Comparison of ENCODE assay signal across 1 cellular context in the genomic region with DNA sequence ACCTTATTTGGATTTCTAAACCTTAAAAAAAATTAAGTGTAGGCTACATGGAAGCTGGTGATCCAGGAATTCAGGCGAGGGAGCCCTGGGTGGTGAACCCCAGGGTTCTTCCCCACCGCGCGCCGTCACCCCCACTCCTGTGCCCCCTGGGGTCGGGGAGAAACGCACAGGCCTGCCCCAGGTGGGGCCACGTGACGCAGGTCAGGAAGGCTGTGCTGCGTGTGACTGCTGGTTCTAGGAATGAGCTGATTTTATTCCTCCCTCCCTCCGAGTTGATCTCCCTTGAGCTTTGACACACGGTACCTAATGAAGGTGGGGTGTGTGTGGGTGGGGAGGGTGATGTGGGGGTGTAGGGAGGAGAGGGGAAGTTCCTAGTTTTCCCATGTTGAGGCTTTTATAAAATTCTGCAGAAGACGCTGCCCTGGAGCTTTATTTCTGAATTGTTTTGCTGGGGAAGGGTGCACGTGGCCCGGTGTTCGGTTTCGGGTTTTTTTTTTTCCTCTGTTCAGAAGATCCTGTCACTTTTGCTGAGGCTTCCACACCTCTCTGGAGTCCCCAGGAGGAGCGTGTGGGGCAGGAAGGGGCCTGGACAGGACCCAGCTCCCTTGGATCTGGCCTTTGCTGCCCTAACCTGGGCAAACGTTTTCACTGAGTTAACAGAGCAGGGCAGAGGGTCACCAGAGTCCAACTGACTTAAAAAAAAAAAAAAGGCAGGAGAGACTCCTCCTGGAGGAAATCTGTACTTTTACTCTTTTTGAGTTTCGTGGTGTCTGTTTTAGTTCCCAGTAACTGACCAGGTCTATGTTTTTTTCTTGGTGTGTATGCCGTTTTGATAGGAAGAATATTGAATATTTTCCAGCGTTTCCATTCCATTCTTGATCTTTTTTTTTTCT.
TF ChIP-seq lines count a peak whose summit lies in the region.

No MANE protein-coding gene starts in this region.

TF ChIP-seq in GM12878, 131 proteins besides CTCF, POLR2A, EP300 and RAD21 (continued from another document and continues in another):
- TF ChIP-seq, protein P1, sequence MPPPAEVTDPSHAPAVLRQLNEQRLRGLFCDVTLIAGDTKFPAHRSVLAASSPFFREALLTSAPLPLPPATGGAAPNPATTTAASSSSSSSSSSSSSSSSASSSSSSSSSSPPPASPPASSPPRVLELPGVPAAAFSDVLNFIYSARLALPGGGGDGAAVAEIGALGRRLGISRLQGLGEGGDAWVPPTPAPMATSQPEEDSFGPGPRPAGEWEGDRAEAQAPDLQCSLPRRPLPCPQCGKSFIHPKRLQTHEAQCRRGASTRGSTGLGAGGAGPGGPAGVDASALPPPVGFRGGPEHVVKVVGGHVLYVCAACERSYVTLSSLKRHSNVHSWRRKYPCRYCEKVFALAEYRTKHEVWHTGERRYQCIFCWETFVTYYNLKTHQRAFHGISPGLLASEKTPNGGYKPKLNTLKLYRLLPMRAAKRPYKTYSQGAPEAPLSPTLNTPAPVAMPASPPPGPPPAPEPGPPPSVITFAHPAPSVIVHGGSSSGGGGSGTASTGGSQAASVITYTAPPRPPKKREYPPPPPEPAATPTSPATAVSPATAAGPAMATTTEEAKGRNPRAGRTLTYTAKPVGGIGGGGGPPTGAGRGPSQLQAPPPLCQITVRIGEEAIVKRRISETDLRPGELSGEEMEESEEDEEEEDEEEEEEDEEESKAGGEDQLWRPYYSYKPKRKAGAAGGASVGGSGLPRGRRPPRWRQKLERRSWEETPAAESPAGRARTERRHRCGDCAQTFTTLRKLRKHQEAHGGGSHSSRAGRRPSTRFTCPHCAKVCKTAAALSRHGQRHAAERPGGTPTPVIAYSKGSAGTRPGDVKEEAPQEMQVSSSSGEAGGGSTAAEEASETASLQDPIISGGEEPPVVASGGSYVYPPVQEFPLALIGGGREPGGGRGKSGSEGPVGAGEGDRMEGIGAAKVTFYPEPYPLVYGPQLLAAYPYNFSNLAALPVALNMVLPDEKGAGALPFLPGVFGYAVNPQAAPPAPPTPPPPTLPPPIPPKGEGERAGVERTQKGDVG (CRISPR knock-in tag; IDR thresholded peaks at IDR 0.05) = no peak
- no peak for TF ChIP-seq POLR2AphosphoS5 (IDR thresholded peaks at IDR 0.05; ENCODE audit: low read length)
- no peak for TF ChIP-seq CBX5 (IDR thresholded peaks at IDR 0.05; ENCODE audit: low read depth)
- TF ChIP-seq FOS (IDR thresholded peaks at IDR 0.05; ENCODE audit: borderline replicate concordance, extremely low read depth, insufficient read length) = no peak
- TF ChIP-seq, protein P2, sequence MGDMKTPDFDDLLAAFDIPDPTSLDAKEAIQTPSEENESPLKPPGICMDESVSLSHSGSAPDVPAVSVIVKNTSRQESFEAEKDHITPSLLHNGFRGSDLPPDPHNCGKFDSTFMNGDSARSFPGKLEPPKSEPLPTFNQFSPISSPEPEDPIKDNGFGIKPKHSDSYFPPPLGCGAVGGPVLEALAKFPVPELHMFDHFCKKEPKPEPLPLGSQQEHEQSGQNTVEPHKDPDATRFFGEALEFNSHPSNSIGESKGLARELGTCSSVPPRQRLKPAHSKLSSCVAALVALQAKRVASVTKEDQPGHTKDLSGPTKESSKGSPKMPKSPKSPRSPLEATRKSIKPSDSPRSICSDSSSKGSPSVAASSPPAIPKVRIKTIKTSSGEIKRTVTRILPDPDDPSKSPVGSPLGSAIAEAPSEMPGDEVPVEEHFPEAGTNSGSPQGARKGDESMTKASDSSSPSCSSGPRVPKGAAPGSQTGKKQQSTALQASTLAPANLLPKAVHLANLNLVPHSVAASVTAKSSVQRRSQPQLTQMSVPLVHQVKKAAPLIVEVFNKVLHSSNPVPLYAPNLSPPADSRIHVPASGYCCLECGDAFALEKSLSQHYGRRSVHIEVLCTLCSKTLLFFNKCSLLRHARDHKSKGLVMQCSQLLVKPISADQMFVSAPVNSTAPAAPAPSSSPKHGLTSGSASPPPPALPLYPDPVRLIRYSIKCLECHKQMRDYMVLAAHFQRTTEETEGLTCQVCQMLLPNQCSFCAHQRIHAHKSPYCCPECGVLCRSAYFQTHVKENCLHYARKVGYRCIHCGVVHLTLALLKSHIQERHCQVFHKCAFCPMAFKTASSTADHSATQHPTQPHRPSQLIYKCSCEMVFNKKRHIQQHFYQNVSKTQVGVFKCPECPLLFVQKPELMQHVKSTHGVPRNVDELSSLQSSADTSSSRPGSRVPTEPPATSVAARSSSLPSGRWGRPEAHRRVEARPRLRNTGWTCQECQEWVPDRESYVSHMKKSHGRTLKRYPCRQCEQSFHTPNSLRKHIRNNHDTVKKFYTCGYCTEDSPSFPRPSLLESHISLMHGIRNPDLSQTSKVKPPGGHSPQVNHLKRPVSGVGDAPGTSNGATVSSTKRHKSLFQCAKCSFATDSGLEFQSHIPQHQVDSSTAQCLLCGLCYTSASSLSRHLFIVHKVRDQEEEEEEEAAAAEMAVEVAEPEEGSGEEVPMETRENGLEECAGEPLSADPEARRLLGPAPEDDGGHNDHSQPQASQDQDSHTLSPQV (IDR thresholded peaks at IDR 0.05) = no peak
- TF ChIP-seq PAX8 (IDR thresholded peaks at IDR 0.05) = no peak
- TF ChIP-seq ESRRA (IDR thresholded peaks at IDR 0.05; ENCODE audit: low read length) = no peak
- no peak for TF ChIP-seq CBX3 (IDR thresholded peaks at IDR 0.05; ENCODE audit: borderline replicate concordance, low read depth)
- TF ChIP-seq SIN3A (IDR thresholded peaks at IDR 0.05; ENCODE audit: low read depth, low read length) = no peak
- TF ChIP-seq, protein P3, sequence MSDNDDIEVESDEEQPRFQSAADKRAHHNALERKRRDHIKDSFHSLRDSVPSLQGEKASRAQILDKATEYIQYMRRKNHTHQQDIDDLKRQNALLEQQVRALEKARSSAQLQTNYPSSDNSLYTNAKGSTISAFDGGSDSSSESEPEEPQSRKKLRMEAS (IDR thresholded peaks at IDR 0.05; ENCODE audit: low read depth, low read length) = no peak; the same call in none of the 2 replicates
- TF ChIP-seq BRCA1 (IDR thresholded peaks at IDR 0.05; ENCODE audit: low read depth, low read length) = no peak
- 0 out of 2 replicates have a peak, but pooled peaks have one; percentile 8 for TF ChIP-seq ATF3 (IDR thresholded peaks at IDR 0.05; ENCODE audit: borderline replicate concordance, extremely low read depth, low read depth, low read length)
- no peak for TF ChIP-seq TCF7 (IDR thresholded peaks at IDR 0.05; ENCODE audit: borderline replicate concordance)
- TF ChIP-seq, protein P4, sequence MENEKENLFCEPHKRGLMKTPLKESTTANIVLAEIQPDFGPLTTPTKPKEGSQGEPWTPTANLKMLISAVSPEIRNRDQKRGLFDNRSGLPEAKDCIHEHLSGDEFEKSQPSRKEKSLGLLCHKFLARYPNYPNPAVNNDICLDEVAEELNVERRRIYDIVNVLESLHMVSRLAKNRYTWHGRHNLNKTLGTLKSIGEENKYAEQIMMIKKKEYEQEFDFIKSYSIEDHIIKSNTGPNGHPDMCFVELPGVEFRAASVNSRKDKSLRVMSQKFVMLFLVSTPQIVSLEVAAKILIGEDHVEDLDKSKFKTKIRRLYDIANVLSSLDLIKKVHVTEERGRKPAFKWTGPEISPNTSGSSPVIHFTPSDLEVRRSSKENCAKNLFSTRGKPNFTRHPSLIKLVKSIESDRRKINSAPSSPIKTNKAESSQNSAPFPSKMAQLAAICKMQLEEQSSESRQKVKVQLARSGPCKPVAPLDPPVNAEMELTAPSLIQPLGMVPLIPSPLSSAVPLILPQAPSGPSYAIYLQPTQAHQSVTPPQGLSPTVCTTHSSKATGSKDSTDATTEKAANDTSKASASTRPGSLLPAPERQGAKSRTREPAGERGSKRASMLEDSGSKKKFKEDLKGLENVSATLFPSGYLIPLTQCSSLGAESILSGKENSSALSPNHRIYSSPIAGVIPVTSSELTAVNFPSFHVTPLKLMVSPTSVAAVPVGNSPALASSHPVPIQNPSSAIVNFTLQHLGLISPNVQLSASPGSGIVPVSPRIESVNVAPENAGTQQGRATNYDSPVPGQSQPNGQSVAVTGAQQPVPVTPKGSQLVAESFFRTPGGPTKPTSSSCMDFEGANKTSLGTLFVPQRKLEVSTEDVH (IDR thresholded peaks at IDR 0.05; ENCODE audit: low read depth, partially characterized antibody) = no peak
- no peak for TF ChIP-seq LARP7 (IDR thresholded peaks at IDR 0.05)
- peak; percentile 3; the same call in 1 of the 2 replicates for TF ChIP-seq EED (IDR thresholded peaks at IDR 0.05; ENCODE audit: low read depth)
- peak in 1 of 2 experiments; percentile 53; a peak in 1 of 3 replicates for TF ChIP-seq EGR1 (IDR thresholded peaks at IDR 0.05; ENCODE audit: borderline replicate concordance in 1 of 2, low read depth in 2 of 2, low read length in 2 of 2)
- TF ChIP-seq, protein P5, sequence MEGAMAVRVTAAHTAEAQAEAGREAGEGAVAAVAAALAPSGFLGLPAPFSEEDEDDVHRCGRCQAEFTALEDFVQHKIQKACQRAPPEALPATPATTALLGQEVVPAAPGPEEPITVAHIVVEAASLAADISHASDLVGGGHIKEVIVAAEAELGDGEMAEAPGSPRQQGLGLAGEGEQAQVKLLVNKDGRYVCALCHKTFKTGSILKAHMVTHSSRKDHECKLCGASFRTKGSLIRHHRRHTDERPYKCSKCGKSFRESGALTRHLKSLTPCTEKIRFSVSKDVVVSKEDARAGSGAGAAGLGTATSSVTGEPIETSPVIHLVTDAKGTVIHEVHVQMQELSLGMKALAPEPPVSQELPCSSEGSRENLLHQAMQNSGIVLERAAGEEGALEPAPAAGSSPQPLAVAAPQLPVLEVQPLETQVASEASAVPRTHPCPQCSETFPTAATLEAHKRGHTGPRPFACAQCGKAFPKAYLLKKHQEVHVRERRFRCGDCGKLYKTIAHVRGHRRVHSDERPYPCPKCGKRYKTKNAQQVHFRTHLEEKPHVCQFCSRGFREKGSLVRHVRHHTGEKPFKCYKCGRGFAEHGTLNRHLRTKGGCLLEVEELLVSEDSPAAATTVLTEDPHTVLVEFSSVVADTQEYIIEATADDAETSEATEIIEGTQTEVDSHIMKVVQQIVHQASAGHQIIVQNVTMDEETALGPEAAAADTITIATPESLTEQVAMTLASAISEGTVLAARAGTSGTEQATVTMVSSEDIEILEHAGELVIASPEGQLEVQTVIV (IDR thresholded peaks at IDR 0.05; ENCODE audit: borderline replicate concordance, partially characterized antibody) = no peak
- TF ChIP-seq, protein P6, sequence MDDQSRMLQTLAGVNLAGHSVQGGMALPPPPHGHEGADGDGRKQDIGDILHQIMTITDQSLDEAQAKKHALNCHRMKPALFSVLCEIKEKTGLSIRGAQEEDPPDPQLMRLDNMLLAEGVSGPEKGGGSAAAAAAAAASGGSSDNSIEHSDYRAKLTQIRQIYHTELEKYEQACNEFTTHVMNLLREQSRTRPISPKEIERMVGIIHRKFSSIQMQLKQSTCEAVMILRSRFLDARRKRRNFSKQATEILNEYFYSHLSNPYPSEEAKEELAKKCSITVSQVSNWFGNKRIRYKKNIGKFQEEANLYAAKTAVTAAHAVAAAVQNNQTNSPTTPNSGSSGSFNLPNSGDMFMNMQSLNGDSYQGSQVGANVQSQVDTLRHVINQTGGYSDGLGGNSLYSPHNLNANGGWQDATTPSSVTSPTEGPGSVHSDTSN (IDR thresholded peaks at IDR 0.05; ENCODE audit: insufficient replicate concordance, low read depth, low read length) = no peak
- TF ChIP-seq IKZF1 (conservative IDR thresholded peaks at IDR 0.05) = peak; percentile 55
- peak; percentile 68 for TF ChIP-seq MEF2B (IDR thresholded peaks at IDR 0.05; ENCODE audit: partially characterized antibody, poor library complexity, severe bottlenecking)
- TF ChIP-seq, protein P7, sequence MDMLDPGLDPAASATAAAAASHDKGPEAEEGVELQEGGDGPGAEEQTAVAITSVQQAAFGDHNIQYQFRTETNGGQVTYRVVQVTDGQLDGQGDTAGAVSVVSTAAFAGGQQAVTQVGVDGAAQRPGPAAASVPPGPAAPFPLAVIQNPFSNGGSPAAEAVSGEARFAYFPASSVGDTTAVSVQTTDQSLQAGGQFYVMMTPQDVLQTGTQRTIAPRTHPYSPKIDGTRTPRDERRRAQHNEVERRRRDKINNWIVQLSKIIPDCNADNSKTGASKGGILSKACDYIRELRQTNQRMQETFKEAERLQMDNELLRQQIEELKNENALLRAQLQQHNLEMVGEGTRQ (IDR thresholded peaks at IDR 0.05; ENCODE audit: borderline replicate concordance, low read depth, low read length) = peak; percentile 69
- TF ChIP-seq RB1 (IDR thresholded peaks at IDR 0.05; ENCODE audit: borderline replicate concordance) = no peak
- TF ChIP-seq POLR2AphosphoS2 (IDR thresholded peaks at IDR 0.05; ENCODE audit: low read depth, low read length) = no peak
- TF ChIP-seq BMI1 (IDR thresholded peaks at IDR 0.05; ENCODE audit: borderline replicate concordance) = no peak
- TF ChIP-seq BACH1 (IDR thresholded peaks at IDR 0.05; ENCODE audit: borderline replicate concordance) = no peak
- TF ChIP-seq, protein P8, sequence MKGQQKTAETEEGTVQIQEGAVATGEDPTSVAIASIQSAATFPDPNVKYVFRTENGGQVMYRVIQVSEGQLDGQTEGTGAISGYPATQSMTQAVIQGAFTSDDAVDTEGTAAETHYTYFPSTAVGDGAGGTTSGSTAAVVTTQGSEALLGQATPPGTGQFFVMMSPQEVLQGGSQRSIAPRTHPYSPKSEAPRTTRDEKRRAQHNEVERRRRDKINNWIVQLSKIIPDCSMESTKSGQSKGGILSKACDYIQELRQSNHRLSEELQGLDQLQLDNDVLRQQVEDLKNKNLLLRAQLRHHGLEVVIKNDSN (IDR thresholded peaks at IDR 0.05; ENCODE audit: borderline replicate concordance, extremely low read length, insufficient read depth, low read depth, low read length) = peak; percentile 91
- no peak for TF ChIP-seq BCLAF1 (IDR thresholded peaks at IDR 0.05)
